ENCODE assay signal across 21 cellular contexts in the genomic region with DNA sequence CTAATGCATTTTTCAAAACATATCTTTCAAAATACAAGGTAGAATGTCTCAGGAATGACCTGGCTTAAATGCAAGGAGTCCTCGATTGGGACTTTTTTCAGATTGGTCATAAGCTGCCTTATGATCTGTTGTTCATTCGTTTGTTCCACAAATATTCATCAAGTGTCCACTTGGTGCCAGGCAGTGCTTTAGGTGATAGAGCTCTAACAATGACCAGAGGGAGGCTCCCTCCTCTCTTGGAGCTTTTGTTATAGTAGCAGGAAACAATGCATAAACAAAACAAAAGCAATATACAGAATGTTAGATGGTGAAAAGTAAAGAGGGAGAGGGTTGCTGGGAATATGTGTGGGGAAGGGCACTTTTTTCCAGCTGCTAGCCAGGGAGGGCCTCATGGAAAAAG.
A peak's percentile ranks its signal among the peaks of the same experiment; 100 is the strongest.
DNase-seq lines count a peak whose midpoint lies in the region; ATAC-seq and TF ChIP-seq lines count a peak whose summit lies in the region.
"Had no signal": no experiment of that assay in that cellular context is flagged by ENCODE, and none has a peak within 500 bp of the region (broad histone marks: within the 10 kb centered on the region; RNA-seq: fewer than 3 reads in every experiment).

No MANE protein-coding gene starts in this region.

- peaks cover 15 to 24% (median 17%) of the 10 kb centered on the region in 3 donors for H3K4me1 Mint-ChIP-seq in CD8-positive, alpha-beta memory T cell
- H3K4me1 Mint-ChIP-seq in HFFc6 (ENCODE audit: low read depth) = no peaks in the 10 kb centered on the region; the same call in 1 of the 2 replicates

- peak; percentile 20 for TF ChIP-seq CTCF in lower lobe of right lung (IDR thresholded peaks at IDR 0.05)
- TF ChIP-seq CTCF in mucosa of descending colon (IDR thresholded peaks at IDR 0.05) = no peak
- TF ChIP-seq CTCF in HFFc6 (IDR thresholded peaks at IDR 0.05) = no peak
- no peak for TF ChIP-seq CTCF in Peyer's patch (IDR thresholded peaks at IDR 0.05)

- peaks cover 11 to 26% (median 14%) of the 10 kb centered on the region in 10 experiments for H3K4me1 ChIP-seq in BLaER1 treated with 17β-estradiol and CSF1 and Interleukin-3, amounts not matched to agents 10 nM and 100 nM
- H3K4me1 ChIP-seq in CD8-positive, alpha-beta memory T cell (ENCODE audit: insufficient read depth, low read length) = peaks cover 7% of the 10 kb centered on the region
- H3K4me1 ChIP-seq in lower lobe of right lung (peaks cover 17% of the 10 kb centered on the region), mucosa of descending colon (ENCODE audit: low read depth) (no peaks in the 10 kb centered on the region), Peyer's patch (peaks cover 0 to 4% (median 0%) of the 10 kb centered on the region in 4 donors)

- no peaks in the 10 kb centered on the region for H3K27me3 Mint-ChIP-seq in CD8-positive, alpha-beta memory T cell
- no peaks in the 10 kb centered on the region; the same call in 1 of the 2 replicates for H3K27me3 Mint-ChIP-seq in HFFc6 (ENCODE audit: insufficient read depth)

- peak overlapping the region in 1 of 11 experiments; percentile 37; a peak in 1 of 22 replicates for H3K27ac ChIP-seq in BLaER1 treated with 17β-estradiol and CSF1 and Interleukin-3, amounts not matched to agents 10 nM and 100 nM
- no peak overlapping the region for H3K27ac ChIP-seq in CD8-positive, alpha-beta memory T cell (ENCODE audit: low read depth, low read length)
- H3K27ac ChIP-seq in lower lobe of right lung (peak overlapping the region; percentile 52), Peyer's patch (no peak overlapping the region)
- H3K27ac ChIP-seq: GM23248, RWPE1, thoracic aorta had no signal

- POLR2A ChIA-PET in CD8-positive, alpha-beta memory T cell (lab: Charles Lee) = no interaction called here

- CTCF ChIA-PET in CD8-positive, alpha-beta memory T cell (lab: Charles Lee) = no interaction called here

- no peaks in the 10 kb centered on the region for H3K27me3 ChIP-seq in BLaER1 treated with 17β-estradiol and CSF1 and Interleukin-3, amounts not matched to agents 10 nM and 100 nM
- H3K27me3 ChIP-seq in CD8-positive, alpha-beta memory T cell (ENCODE audit: insufficient read depth, low read length, poor library complexity, severe bottlenecking) = no peaks in the 10 kb centered on the region
- H3K27me3 ChIP-seq in lower lobe of right lung (ENCODE audit: low read depth) = no peaks in the 10 kb centered on the region
- H3K27me3 ChIP-seq in Peyer's patch = no peaks in the 10 kb centered on the region

- peaks cover 0 to 2% (median 0%) of the 10 kb centered on the region in 11 experiments; a peak in 1 of 22 replicates for H3K36me3 ChIP-seq in BLaER1 treated with 17β-estradiol and CSF1 and Interleukin-3, amounts not matched to agents 10 nM and 100 nM
- H3K36me3 ChIP-seq in CD8-positive, alpha-beta memory T cell (ENCODE audit: insufficient read depth, low read length) = no peaks in the 10 kb centered on the region
- H3K36me3 ChIP-seq in lower lobe of right lung (peaks cover 4% of the 10 kb centered on the region), mucosa of descending colon (ENCODE audit: low read depth) (no peaks in the 10 kb centered on the region), Peyer's patch (peaks cover 0 to 15% (median 0%) of the 10 kb centered on the region in 3 donors)
- H3K36me3 ChIP-seq: thoracic aorta had no signal

- H3K9me3 Mint-ChIP-seq in CD8-positive, alpha-beta memory T cell = no peaks in the 10 kb centered on the region
- peaks cover 17% of the 10 kb centered on the region; the same call in 1 of the 2 replicates for H3K9me3 Mint-ChIP-seq in HFFc6

- H3K4me3 ChIP-seq in BLaER1 treated with 17β-estradiol and CSF1 and Interleukin-3, amounts not matched to agents 10 nM and 100 nM = no peak overlapping the region
- no peak overlapping the region for H3K4me3 ChIP-seq in CD8-positive, alpha-beta memory T cell (ENCODE audit: low read length)
- H3K4me3 ChIP-seq in lower lobe of right lung (no peak overlapping the region), mucosa of descending colon (no peak overlapping the region), Peyer's patch (no peak overlapping the region)
- H3K4me3 ChIP-seq: GM23248, thoracic aorta had no signal

- intact Hi-C loops in lower lobe of right lung (cut with DNase I) = no loop called here
- intact Hi-C loops in mucosa of descending colon (cut with DNase I, micrococcal nuclease) = no loop called here

- TF ChIP-seq POLR2A in Peyer's patch (IDR thresholded peaks at IDR 0.05) = no peak

- peak overlapping the region in 1 of 7 donors; percentile 56 for H3K4me3 Mint-ChIP-seq in CD8-positive, alpha-beta memory T cell
- no peak overlapping the region for H3K4me3 Mint-ChIP-seq in HFFc6

- peak overlapping the region; percentile 50 to 70 (median 61); a peak in 21 of 22 replicates for H3K4me2 ChIP-seq in BLaER1 treated with 17β-estradiol and CSF1 and Interleukin-3, amounts not matched to agents 10 nM and 100 nM

- H3K27ac Mint-ChIP-seq in CD8-positive, alpha-beta memory T cell = peak overlapping the region in 6 of 8 donors; percentile 18 to 80 (median 62)
- H3K27ac Mint-ChIP-seq in HFFc6 = no peak overlapping the region

- no peaks in the 10 kb centered on the region for H4K20me1 ChIP-seq in BLaER1 treated with 17β-estradiol and CSF1 and Interleukin-3, amounts not matched to agents 10 nM and 100 nM

- no peak for DNase-seq in CD8-positive, alpha-beta memory T cell
- peak; percentile 6 for DNase-seq in OCI-M1 (lab: John Stamatoyannopoulos, UW)
- DNase-seq in lower lobe of right lung = no peak
- no peak for DNase-seq in mucosa of descending colon
- DNase-seq in HFFc6 = no peak
- no peak for DNase-seq in Peyer's patch
- DNase-seq: activated CD4-positive, alpha-beta T cell treated with anti-CD3 and anti-CD28 coated beads, Interleukin-2, amount 50 U/mL, for 4 hours; activated effector memory CD4-positive, alpha-beta T cell treated with anti-CD3 and anti-CD28 coated beads, Interleukin-2, amount 50 U/mL, for 16 hours; anterior cingulate cortex; cerebellar nuclear complex; DMS 273 treated with DMSO at 0.1 percent for 48 hours; GM23248; head of caudate nucleus; NCI-H2227 treated with DMSO at 0.1 percent for 48 hours; small intestine; stimulated activated CD4-positive, alpha-beta T cell treated with anti-CD3 and anti-CD28 coated beads, Interleukin-4, amount 100 ng/mL, for 4 hours had no signal

- peaks cover 0 to 3% (median 0%) of the 10 kb centered on the region in 11 experiments; a peak in 2 of 22 replicates for H3K9me3 ChIP-seq in BLaER1 treated with 17β-estradiol and CSF1 and Interleukin-3, amounts not matched to agents 10 nM and 100 nM (replicated peaks in 1 of 11)
- no peaks in the 10 kb centered on the region for H3K9me3 ChIP-seq in CD8-positive, alpha-beta memory T cell (ENCODE audit: low read length)
- H3K9me3 ChIP-seq in lower lobe of right lung = no peaks in the 10 kb centered on the region
- H3K9me3 ChIP-seq in mucosa of descending colon = no peaks in the 10 kb centered on the region
- no peaks in the 10 kb centered on the region for H3K9me3 ChIP-seq in Peyer's patch
- H3K9me3 ChIP-seq: thoracic aorta had no signal

- ATAC-seq in lower lobe of right lung (peak in 1 of 2 donors; percentile 39), mucosa of descending colon (no peak), HG02981 (IDR thresholded peaks at IDR 0.05; ENCODE audit: unreplicated experiment) (no peak)
- ATAC-seq: HepG2 had no signal

- H3K9ac ChIP-seq in BLaER1 treated with 17β-estradiol and CSF1 and Interleukin-3, amounts not matched to agents 10 nM and 100 nM = no peak overlapping the region
- H3K9ac ChIP-seq: GM23248 had no signal

- peaks cover 16 to 61% (median 26%) of the 10 kb centered on the region in 3 donors for H3K36me3 Mint-ChIP-seq in CD8-positive, alpha-beta memory T cell
- no peaks in the 10 kb centered on the region for H3K36me3 Mint-ChIP-seq in HFFc6 (ENCODE audit: low read depth)
